ENCODE assay signal across 8 cellular contexts in the genomic region with DNA sequence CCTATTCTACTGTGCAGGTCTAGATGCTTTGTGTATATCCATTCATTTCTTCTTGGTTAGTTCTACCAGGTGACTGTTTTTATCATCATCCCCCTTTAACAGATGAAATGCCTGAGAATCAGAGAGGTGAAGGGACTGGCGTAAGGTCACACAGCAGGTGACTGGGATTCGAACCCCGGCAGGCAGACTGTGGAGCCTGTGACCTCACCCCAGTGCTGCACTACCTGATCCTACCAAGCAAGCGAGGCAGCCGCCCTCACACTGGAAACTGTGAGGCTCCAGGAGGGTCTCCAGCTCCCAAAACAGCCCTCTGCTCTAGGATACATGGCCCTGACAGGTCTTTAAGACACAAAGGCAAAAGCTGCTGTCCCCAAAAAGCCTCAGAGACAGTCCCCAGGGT.
"Had no signal": no experiment of that assay in that cellular context is flagged by ENCODE, and none has a peak within 500 bp of the region (broad histone marks: within the 10 kb centered on the region; RNA-seq: fewer than 3 reads in every experiment).

No MANE protein-coding gene starts in this region.

- H3K4me3 ChIP-seq: GM12878 had no signal

- DNase-seq: GDM1, GF-D8 had no signal

- ATAC-seq: GM12878 had no signal

- FAIRE-seq: G401.6, GM12878, GM12891, GM12892, GM18507, GM19239 had no signal
